ENCODE assay signal across 13 cellular contexts in the genomic region with DNA sequence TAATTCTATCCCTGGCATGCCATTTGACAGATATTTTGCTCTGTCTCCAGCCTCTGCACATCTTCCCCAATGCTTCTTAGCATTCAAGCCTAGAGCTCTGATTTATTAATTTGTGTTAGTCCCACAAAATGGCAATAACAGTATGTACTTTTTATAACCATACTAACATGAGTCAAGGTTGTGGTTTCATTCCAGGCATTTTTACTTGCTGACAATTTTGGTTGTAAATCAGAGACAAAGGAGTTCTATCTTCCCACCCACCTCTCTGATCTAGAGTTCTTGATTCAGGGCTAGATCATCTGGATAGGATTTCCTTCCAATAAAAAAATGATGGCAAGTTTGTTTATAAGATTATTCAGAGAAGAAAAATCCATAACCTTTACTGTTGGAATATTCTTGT. TPM values are rescaled to one million over a fixed set of nuclear protein-coding genes. Genes with fewer than 3 reads are reported as not detected.
DNase-seq lines count a peak whose midpoint lies in the region; TF ChIP-seq lines count a peak whose summit lies in the region.
"Had no signal": no experiment of that assay in that cellular context is flagged by ENCODE, and none has a peak within 500 bp of the region (broad histone marks: within the 10 kb centered on the region; RNA-seq: fewer than 3 reads in every experiment).

No MANE protein-coding gene starts in this region.

- H3K27me3 ChIP-seq in GM23248 (replicated peaks; ENCODE audit: insufficient read depth), result peaks cover 14% of the 10 kb centered on the region; the same call in 1 of the 2 replicates
- H3K27me3 ChIP-seq in SJSA1 (replicated peaks), result no peaks in the 10 kb centered on the region
- H3K27me3 ChIP-seq in fibroblast of lung (ENCODE audit: control insufficient read depth, insufficient read depth, low read length), result no peaks in the 10 kb centered on the region
- H3K27me3 ChIP-seq in smooth muscle cell (ENCODE audit: low read depth), result peaks cover 77% of the 10 kb centered on the region

- no peaks in the 10 kb centered on the region for H4K20me1 ChIP-seq in GM23248 (ENCODE audit: insufficient read depth)
- H4K20me1 ChIP-seq in fibroblast of lung (ENCODE audit: control insufficient read depth, extremely low read depth, insufficient read depth, low read length), result no peaks in the 10 kb centered on the region
- H4K20me1 ChIP-seq in smooth muscle cell (ENCODE audit: low read depth), result no peaks in the 10 kb centered on the region

- H3K9me3 ChIP-seq in GM23248 (ENCODE audit: low read depth) (no peaks in the 10 kb centered on the region), SJSA1 (replicated peaks) (no peaks in the 10 kb centered on the region), fibroblast of lung (ENCODE audit: control insufficient read depth, insufficient read depth, low read depth, low read length) (no peaks in the 10 kb centered on the region), smooth muscle cell (replicated peaks; ENCODE audit: low read depth) (no peaks in the 10 kb centered on the region)

- H3K36me3 ChIP-seq in GM23248 (ENCODE audit: low read depth) (no peaks in the 10 kb centered on the region), SJSA1 (no peaks in the 10 kb centered on the region), fibroblast of lung (ENCODE audit: control insufficient read depth, insufficient read depth, low read length) (no peaks in the 10 kb centered on the region), smooth muscle cell (ENCODE audit: low read depth) (no peaks in the 10 kb centered on the region)

- H3K4me1 ChIP-seq in GM23248 (ENCODE audit: insufficient read depth) (peaks cover 28% of the 10 kb centered on the region), SJSA1 (replicated peaks) (peaks cover 52% of the 10 kb centered on the region), fibroblast of lung (ENCODE audit: control insufficient read depth, extremely low read depth, insufficient read depth, low read length) (peaks cover 12% of the 10 kb centered on the region), smooth muscle cell (ENCODE audit: low read depth) (no peaks in the 10 kb centered on the region)

- DNase-seq in GM23248 (peak; percentile 91), SJSA1 (ENCODE audit: low read depth in 1 of 2, low spot score in 2 of 2) (peak in 1 of 2 experiments; percentile 89), fibroblast of lung (ENCODE audit: low read depth in 2 of 2) (peak; percentile 84 to 97), smooth muscle cell (lab: John Stamatoyannopoulos, UW; ENCODE audit: unreplicated experiment) (no peak), GM13977 (ENCODE audit: low spot score) (no peak), T-helper 1 cell (no peak), midbrain (lab: John Stamatoyannopoulos, UW) (no peak)
- DNase-seq: activated CD8-positive, alpha-beta memory T cell treated with anti-CD3 and anti-CD28 coated beads, Interleukin-2, amount 50 U/mL, for 4 hours; anterior cingulate cortex; effector memory CD8-positive, alpha-beta T cell; NCI-H526; SHP77 had no signal

- H3K4me3 ChIP-seq in GM23248 (0 out of 2 replicates have a peak overlapping the region, but pooled peaks have one; percentile 10), SJSA1 (no peak overlapping the region), fibroblast of lung (replicated peaks in 1 of 4; ENCODE audit: control extremely low read depth in 1 of 4, insufficient read depth in 1 of 4, low read depth in 3 of 4, low read length in 4 of 4) (no peak overlapping the region), smooth muscle cell (no peak overlapping the region)

- peak overlapping the region; percentile 49 for H3K27ac ChIP-seq in GM23248
- peak overlapping the region; percentile 72 for H3K27ac ChIP-seq in SJSA1
- peak overlapping the region; percentile 65 for H3K27ac ChIP-seq in fibroblast of lung (ENCODE audit: insufficient read depth, low read length)
- H3K27ac ChIP-seq in smooth muscle cell (ENCODE audit: low read depth), result no peak overlapping the region

- in situ Hi-C loops in GM23248 (cut with MboI), result no loop called here
- in situ Hi-C loops in GM13977 (cut with MboI; ENCODE audit: low pct_unique_long_range_greater_than_20kb, low sequenced_read_pairs, unreplicated experiment), result no loop called here

- no peak overlapping the region for H2AFZ ChIP-seq in GM23248
- no peak overlapping the region for H2AFZ ChIP-seq in fibroblast of lung (ENCODE audit: low read length)
- H2AFZ ChIP-seq in smooth muscle cell (ENCODE audit: low read depth), result no peak overlapping the region

- TF ChIP-seq CTCF in fibroblast of lung (conservative IDR thresholded peaks at IDR 0.05 in 1 of 2, IDR thresholded peaks at IDR 0.05 in 1 of 2; ENCODE audit: low read depth in 1 of 2, low read length in 2 of 2) (no peak), smooth muscle cell (IDR thresholded peaks at IDR 0.05; ENCODE audit: borderline replicate concordance, insufficient read depth, poor library complexity, severe bottlenecking) (no peak), GM13977 (IDR thresholded peaks at IDR 0.05; ENCODE audit: extremely low read depth, insufficient read depth, missing control alignments) (no peak)

- H3K9ac ChIP-seq in GM23248, result no peak overlapping the region
- H3K9ac ChIP-seq in fibroblast of lung (ENCODE audit: insufficient read depth, low read length), result no peak overlapping the region
- no peak overlapping the region for H3K9ac ChIP-seq in smooth muscle cell (ENCODE audit: low read depth)

- H3K9me2 ChIP-seq in GM23248 (ENCODE audit: insufficient read depth), result no peaks in the 10 kb centered on the region

- peaks cover 24% of the 10 kb centered on the region for H3F3A ChIP-seq in GM23248 (ENCODE audit: insufficient read depth)
- H3F3A ChIP-seq in smooth muscle cell (ENCODE audit: low read depth), result no peaks in the 10 kb centered on the region

- H3K4me2 ChIP-seq in GM23248 (ENCODE audit: unreplicated experiment), result peak overlapping the region; percentile 66
- H3K4me2 ChIP-seq in fibroblast of lung (ENCODE audit: extremely low read depth, insufficient read depth, low read length), result peak overlapping the region; percentile 72
- H3K4me2 ChIP-seq in smooth muscle cell, result peak overlapping the region; percentile 24

- H3K79me2 ChIP-seq in GM23248 (ENCODE audit: insufficient read depth) (no peaks in the 10 kb centered on the region), fibroblast of lung (ENCODE audit: control insufficient read depth, insufficient read depth, low read length) (no peaks in the 10 kb centered on the region), smooth muscle cell (ENCODE audit: low read depth) (no peaks in the 10 kb centered on the region)

RNA-seq across cellular contexts. Expression of gene CISTR, which starts 18.5 kb away (rescaled TPM):
- not detected in 2 replicates for total RNA-seq in GM23248 (2014; rRNA removed; shearing (Covaris generic))
- polyA plus RNA-seq in GM23248 (2016; fragmentation: Nextera tagmentation; extraction: Ambion mirVana) (not detected in 2 replicates), fibroblast of lung (not detected in 2 replicates), smooth muscle cell (not detected in 2 replicates)
- not detected in 2 replicates for total RNA-seq in SJSA1 (2014; rRNA removed; shearing (Covaris generic))
- total RNA-seq in fibroblast of lung (not detected in 2 replicates), smooth muscle cell (not detected in 2 replicates)
- not detected in 2 replicates for polyA plus RNA-seq in fibroblast of lung (2012)
- not detected in 2 replicates for polyA minus RNA-seq in fibroblast of lung (ENCODE audit: low replicate concordance)
- total RNA-seq: mononuclear cell had no signal

RNA-seq across cellular contexts. Expression of gene CALCOCO1, which starts 43.0 kb away (rescaled TPM):
- total RNA-seq in GM23248 (2014; rRNA removed; shearing (Covaris generic)), result 206 and 243 TPM in 2 replicates
- polyA plus RNA-seq in GM23248 (2016; fragmentation: Nextera tagmentation; extraction: Ambion mirVana) (149 and 155 TPM in 2 replicates), fibroblast of lung (74.6 and 125 TPM in 2 replicates), smooth muscle cell (46.5 and 59.5 TPM in 2 replicates)
- 19.8 and 27.0 TPM in 2 replicates for total RNA-seq in SJSA1 (2014; rRNA removed; shearing (Covaris generic))
- total RNA-seq in fibroblast of lung (116 and 118 TPM in 2 replicates), smooth muscle cell (52.0 and 56.6 TPM in 2 replicates)
- 61.5 and 104 TPM in 2 replicates for polyA plus RNA-seq in fibroblast of lung (2012)
- 151 and 292 TPM in 2 replicates for polyA minus RNA-seq in fibroblast of lung (ENCODE audit: low replicate concordance)

Comparison
In these comparisons a context has a peak if more than half of its experiments do, and no peak if none do; other contexts are left out.
1. DNase-seq: peak in GM23248 (single experiment) and fibroblast of lung (2 of 2); none in smooth muscle cell (single experiment), GM13977 (single experiment), T-helper 1 cell (0 of 5) and midbrain (single experiment).
2. Peak in every context shown above with its lines, with median percentiles within 50 percentile points of each other: H3K4me2 ChIP-seq.